ENCODE assay signal across 32 cellular contexts in genomic region chr17:67227488-67227887, GRCh38. TPM values are rescaled to one million over a fixed set of nuclear protein-coding genes. Genes with fewer than 3 reads are reported as not detected.
DNase-seq lines count a peak whose midpoint lies in the region; ATAC-seq, FAIRE-seq and TF ChIP-seq lines count a peak whose summit lies in the region.
"Had no signal": no experiment of that assay in that cellular context is flagged by ENCODE, and none has a peak within 500 bp of the region (broad histone marks: within the 10 kb centered on the region; RNA-seq: fewer than 3 reads in every experiment).

No MANE protein-coding gene starts in this region.

- H4K5ac ChIP-seq in IMR-90 (ENCODE audit: low read depth, low read length): no peak overlapping the region

- no peak overlapping the region for H2AFZ ChIP-seq in IMR-90 (replicated peaks; ENCODE audit: low read length, poor library complexity)
- no peak overlapping the region for H2AFZ ChIP-seq in fibroblast of lung (ENCODE audit: low read length)

- H3K4me1 ChIP-seq in IMR-90 (ENCODE audit: control insufficient read depth, insufficient read depth, low read length) (peaks cover 3% of the 10 kb centered on the region), fibroblast of lung (ENCODE audit: control insufficient read depth, extremely low read depth, insufficient read depth, low read length) (peaks cover 2% of the 10 kb centered on the region)
- H3K4me1 ChIP-seq: prostate gland had no signal

- no peak overlapping the region for H3K18ac ChIP-seq in IMR-90 (ENCODE audit: low read depth, low read length)

- no peak overlapping the region for H2AK9ac ChIP-seq in IMR-90 (replicated peaks; ENCODE audit: low read depth, low read length, poor library complexity)

- H2BK120ac ChIP-seq in IMR-90 (ENCODE audit: low read depth, low read length): no peak overlapping the region

- CTCF ChIA-PET in IMR-90 (lab: Yijun Ruan, JAX): interaction anchor here (0.8 kb wide), 1 partner anchor 12 kb away, joined by 3 read pairs; no protein-coding TSS in a partner anchor

- no TSS peak for BruUV-seq in IMR-90 (replicated peaks; lab: Mats Ljungman, UMichigan)

- H3K4me3 ChIP-seq in IMR-90 (ENCODE audit: insufficient read depth, low read depth, low read length) (no peak overlapping the region), fibroblast of lung (replicated peaks in 1 of 4; ENCODE audit: control extremely low read depth in 1 of 4, insufficient read depth in 1 of 4, low read depth in 3 of 4, low read length in 4 of 4) (no peak overlapping the region)
- H3K4me3 ChIP-seq: cardiac muscle cell, esophagus muscularis mucosa, prostate gland, SJCRH30, tibial artery, vagina had no signal

- no peaks in the 10 kb centered on the region for H3K9me3 Mint-ChIP-seq in nephron
- H3K9me3 Mint-ChIP-seq: activated T-helper 2 cell treated with anti-CD3 and anti-CD28 coated beads, Interferon-gamma antibody, Interleukin-2, Interleukin-4, amounts not matched to agents 10 μg/mL and 5 μg/mL and 100 μg/mL, durations not matched to agents 14 hours and 24 hours and 36 hours had no signal

- no peak overlapping the region for H3K14ac ChIP-seq in IMR-90 (replicated peaks; ENCODE audit: low read depth, low read length)

- H3K27ac Mint-ChIP-seq in nephron: peak overlapping the region in 2 of 3 experiments; percentile 40 to 88
- H3K27ac Mint-ChIP-seq: activated CD8-positive, alpha-beta T cell treated with anti-CD3 and anti-CD28 coated beads, Interleukin-2, amount 10 ng/mL, durations not matched to agents 7 days and 5 days; activated T-helper 2 cell treated with anti-CD3 and anti-CD28 coated beads, Interferon-gamma antibody, Interleukin-2, Interleukin-4, amounts not matched to agents 10 μg/mL and 5 μg/mL and 100 μg/mL, durations not matched to agents 14 hours and 24 hours and 36 hours had no signal

- no peak overlapping the region for H3K9ac ChIP-seq in IMR-90 (ENCODE audit: low read depth, low read length)
- no peak overlapping the region for H3K9ac ChIP-seq in fibroblast of lung (ENCODE audit: insufficient read depth, low read length)

- H4K91ac ChIP-seq in IMR-90 (ENCODE audit: insufficient read depth, low read depth, low read length): no peak overlapping the region

- no peak for TF ChIP-seq POLR2A in IMR-90 (IDR thresholded peaks at IDR 0.05; ENCODE audit: low read depth, low read length)

- H3K27ac ChIP-seq in IMR-90 (ENCODE audit: insufficient read depth, low read length): no peak overlapping the region
- no peak overlapping the region for H3K27ac ChIP-seq in fibroblast of lung (ENCODE audit: insufficient read depth, low read length)
- H3K27ac ChIP-seq: C4-2B, cardiac muscle cell, esophagus muscularis mucosa, prostate gland, SJCRH30, tibial artery, vagina, WERI-Rb-1 had no signal

- peaks cover 21% of the 10 kb centered on the region for H3K79me2 ChIP-seq in fibroblast of lung (ENCODE audit: control insufficient read depth, insufficient read depth, low read length)

- FAIRE-seq in GM19239 (lab: Jason Lieb, UNC): no peak

- H4K20me1 ChIP-seq in IMR-90 (ENCODE audit: insufficient read depth, low read length): peaks cover 7% of the 10 kb centered on the region; the same call in 1 of the 2 replicates
- no peaks in the 10 kb centered on the region for H4K20me1 ChIP-seq in fibroblast of lung (ENCODE audit: control insufficient read depth, extremely low read depth, insufficient read depth, low read length)

- H3K9me3 ChIP-seq in IMR-90 (ENCODE audit: control insufficient read depth, insufficient read depth, low read length): no peaks in the 10 kb centered on the region
- no peaks in the 10 kb centered on the region for H3K9me3 ChIP-seq in fibroblast of lung (ENCODE audit: control insufficient read depth, insufficient read depth, low read depth, low read length)
- H3K9me3 ChIP-seq: esophagus muscularis mucosa, prostate gland, tibial artery, vagina had no signal

- H3K4me2 ChIP-seq in IMR-90 (ENCODE audit: low read depth, low read length) (peak overlapping the region; percentile 12; the same call in 1 of the 2 replicates), fibroblast of lung (ENCODE audit: extremely low read depth, insufficient read depth, low read length) (no peak overlapping the region)

- H3K36me3 Mint-ChIP-seq in nephron (ENCODE audit: low read depth): peaks cover 59% of the 10 kb centered on the region

- H2BK5ac ChIP-seq in IMR-90 (ENCODE audit: low read depth, low read length, poor library complexity, severe bottlenecking): peak overlapping the region; percentile 1

- in situ Hi-C loops in IMR-90 (cut with MboI; ENCODE audit: low sequenced_read_pairs): no loop called here

- TF ChIP-seq RAD21 in IMR-90 (IDR thresholded peaks at IDR 0.05; ENCODE audit: low read length): no peak

- POLR2A ChIA-PET in IMR-90 (lab: Charles Lee; ENCODE audit: unreplicated experiment): no interaction called here

- no peak overlapping the region for H3K56ac ChIP-seq in IMR-90 (ENCODE audit: extremely low read depth, insufficient read depth, low read length)

- H3K4me3 Mint-ChIP-seq in nephron: no peak overlapping the region
- H3K4me3 Mint-ChIP-seq: activated CD8-positive, alpha-beta T cell treated with anti-CD3 and anti-CD28 coated beads, Interleukin-2, amount 10 ng/mL, durations not matched to agents 7 days and 5 days had no signal

- ATAC-seq in IMR-90 (ENCODE audit: low read depth): peak; percentile 32; the same call in 1 of the 2 replicates
- ATAC-seq in GM21576 (IDR thresholded peaks at IDR 0.05; ENCODE audit: unreplicated experiment): no peak
- ATAC-seq: activated CD8-positive, alpha-beta T cell treated with anti-CD3 and anti-CD28 coated beads, Interleukin-2, amount 10 ng/mL, durations not matched to agents 7 days and 5 days; left cardiac atrium had no signal

- intact Hi-C loops in IMR-90 (cut with micrococcal nuclease): no loop called here

- H3K27me3 Mint-ChIP-seq in nephron (ENCODE audit: low read depth): no peaks in the 10 kb centered on the region

- H3K4me1 Mint-ChIP-seq in nephron: peaks cover 8% of the 10 kb centered on the region

- H2BK20ac ChIP-seq in IMR-90 (ENCODE audit: low read depth, low read length): no peak overlapping the region

- H3K23ac ChIP-seq in IMR-90 (ENCODE audit: low read depth, low read length): no peak overlapping the region

- dilution Hi-C loops in IMR-90 (cut with HindIII; ENCODE audit: low sequenced_read_pairs, unreplicated experiment): no loop called here

- H3K27me3 ChIP-seq in IMR-90 (ENCODE audit: control insufficient read depth, insufficient read depth, low read length): no peaks in the 10 kb centered on the region
- no peaks in the 10 kb centered on the region for H3K27me3 ChIP-seq in fibroblast of lung (ENCODE audit: control insufficient read depth, insufficient read depth, low read length)
- H3K27me3 ChIP-seq: cardiac muscle cell, esophagus muscularis mucosa, SJCRH30, tibial artery, vagina had no signal

- TF ChIP-seq CTCF in IMR-90 (conservative IDR thresholded peaks at IDR 0.05; ENCODE audit: low read depth, low read length) (no peak), fibroblast of lung (conservative IDR thresholded peaks at IDR 0.05 in 1 of 2, IDR thresholded peaks at IDR 0.05 in 1 of 2; ENCODE audit: low read depth in 1 of 2, low read length in 2 of 2) (no peak), nephron (IDR thresholded peaks at IDR 0.05; ENCODE audit: unreplicated experiment in 3 of 3) (no peak)

- DNase-seq in AG20443 (ENCODE audit: low spot score): peak; percentile 18
- peak; percentile 28 for DNase-seq in IMR-90
- peak; percentile 46 to 50 for DNase-seq in fibroblast of lung (ENCODE audit: low read depth in 2 of 2)
- no peak for DNase-seq in dedifferentiated amniotic fluid mesenchymal stem cell (ENCODE audit: extremely low spot score)
- DNase-seq in GM19239 (ENCODE audit: insufficient read length, low spot score): no peak
- DNase-seq: activated CD4-positive, alpha-beta T cell treated with anti-CD3 and anti-CD28 coated beads for 4 hours; activated CD8-positive, alpha-beta T cell treated with anti-CD3 and anti-CD28 coated beads, Interleukin-2, amount 10 ng/mL, durations not matched to agents 7 days and 5 days; activated naive CD4-positive, alpha-beta T cell treated with anti-CD3 and anti-CD28 coated beads, Interleukin-2, amount 50 U/mL, for 16 hours; aorta; Calu3; cortex of kidney; DMS79 treated with DMSO at 0.1 percent for 48 hours; GF-D8; hippocampal formation; left cardiac atrium; NCI-H1092 treated with DMSO at 0.1 percent for 48 hours; NCI-H1694 treated with DMSO at 0.1 percent for 48 hours; NCI-H446 treated with DMSO at 0.1 percent for 48 hours; NCI-H82; SJCRH30; stimulated activated CD4-positive, alpha-beta T cell treated with anti-CD3 and anti-CD28 coated beads, Interleukin-4, amount 100 ng/mL, for 24 hours; T1000; tibial artery; WERI-Rb-1 had no signal

- no peak overlapping the region for H4K8ac ChIP-seq in IMR-90 (ENCODE audit: low read depth in 2 of 2, low read length in 2 of 2)

- H3K9me1 ChIP-seq in IMR-90 (ENCODE audit: insufficient read depth, low read length): peaks cover 6% of the 10 kb centered on the region

- no peak overlapping the region for H3K4ac ChIP-seq in IMR-90 (ENCODE audit: low read depth, low read length)

- H2AK5ac ChIP-seq in IMR-90 (ENCODE audit: low read depth, low read length): no peak overlapping the region

- peaks cover 31 to 63% of the 10 kb centered on the region in 2 experiments for H3K79me1 ChIP-seq in IMR-90 (ENCODE audit: low read depth in 1 of 2, low read length in 2 of 2)

- no peak overlapping the region for H2BK15ac ChIP-seq in IMR-90 (ENCODE audit: low read depth, low read length)

- H3K36me3 ChIP-seq in IMR-90 (ENCODE audit: control insufficient read depth, insufficient read depth, low read length) (peaks cover 1% of the 10 kb centered on the region), fibroblast of lung (ENCODE audit: control insufficient read depth, insufficient read depth, low read length) (no peaks in the 10 kb centered on the region)
- H3K36me3 ChIP-seq: prostate gland had no signal

TF ChIP-seq in IMR-90, 13 proteins besides CTCF, POLR2A, EP300 and RAD21 (continues in another document):
- TF ChIP-seq RCOR1 (IDR thresholded peaks at IDR 0.05; ENCODE audit: insufficient replicate concordance, low read length): no peak
- TF ChIP-seq NFE2L2 (IDR thresholded peaks at IDR 0.05; ENCODE audit: low read depth, low read length): no peak
- TF ChIP-seq MAZ (IDR thresholded peaks at IDR 0.05; ENCODE audit: borderline replicate concordance, low read depth, low read length): no peak
- TF ChIP-seq FOS (IDR thresholded peaks at IDR 0.05; ENCODE audit: low read depth, low read length): no peak

RNA-seq across cellular contexts. Expression of gene HELZ, which starts 17.5 kb away (rescaled TPM):
- total RNA-seq in IMR-90 (2012; rRNA removed): 60.6 and 65.0 TPM in 2 replicates
- polyA plus RNA-seq in IMR-90 (2012; rRNA removed): 6.9 and 8.0 TPM in 2 replicates
- polyA plus RNA-seq in IMR-90 (2012; cell fraction: cytosol; rRNA removed): 1.6 and 1.7 TPM in 2 replicates
- 2.8 and 15.1 TPM in 2 replicates for polyA plus RNA-seq in IMR-90 (2012; cell fraction: nucleus; rRNA removed; ENCODE audit: low replicate concordance)
- total RNA-seq in fibroblast of lung: 28.1 and 39.8 TPM in 2 replicates
- polyA plus RNA-seq in fibroblast of lung: 14.1 and 18.9 TPM in 2 replicates
- polyA plus RNA-seq in fibroblast of lung (2012): 5.3 and 10.2 TPM in 2 replicates
- polyA minus RNA-seq in fibroblast of lung (ENCODE audit: low replicate concordance): 16.3 and 21.7 TPM in 2 replicates

Comparison
In these comparisons a context has a peak if more than half of its experiments do, and no peak if none do; other contexts are left out.
1. DNase-seq: peak in AG20443 (single experiment), IMR-90 (single experiment) and fibroblast of lung (2 of 2); none in dedifferentiated amniotic fluid mesenchymal stem cell (single experiment) and GM19239 (single experiment).